In genomic region chr17:67717624-67718324, GRCh38 we compare ENCODE assay signal across 8 cellular contexts. TPM values are rescaled to one million over a fixed set of nuclear protein-coding genes. Genes with fewer than 3 reads are reported as not detected.
DNase-seq lines count a peak whose midpoint lies in the region; ATAC-seq and TF ChIP-seq lines count a peak whose summit lies in the region.

Gene NOL11, plus strand, starts transcription at chr17:67717936. Its CDS starts 12 bp downstream, at chr17:67717948.

- no peaks in the 10 kb centered on the region for H3K9me2 ChIP-seq in MM.1S (replicated peaks; ENCODE audit: insufficient read depth, low read length)

- H3K27me3 Mint-ChIP-seq in nephron progenitor cell (ENCODE audit: low read depth, poor library complexity): peaks cover 4% of the 10 kb centered on the region
- H3K27me3 Mint-ChIP-seq in stimulated activated naive CD8-positive, alpha-beta T cell treated with anti-CD3 and anti-CD28 coated beads, Interleukin-15, amount 100 ng/mL, for 72 hours: no peaks in the 10 kb centered on the region

- H3K27ac ChIP-seq in MM.1S (ENCODE audit: low read length): peak within 1 kb of the TSS; percentile 78

- peaks cover 43% of the 10 kb centered on the region for H3K79me2 ChIP-seq in MM.1S (ENCODE audit: low read length)

- peaks cover 14% of the 10 kb centered on the region for H3K9me3 Mint-ChIP-seq in nephron progenitor cell
- H3K9me3 Mint-ChIP-seq in stimulated activated naive CD8-positive, alpha-beta T cell treated with anti-CD3 and anti-CD28 coated beads, Interleukin-15, amount 100 ng/mL, for 72 hours: no peaks in the 10 kb centered on the region

- H3K4me1 Mint-ChIP-seq in nephron progenitor cell: peaks cover 35% of the 10 kb centered on the region
- peaks cover 22% of the 10 kb centered on the region for H3K4me1 Mint-ChIP-seq in stimulated activated naive CD8-positive, alpha-beta T cell treated with anti-CD3 and anti-CD28 coated beads, Interleukin-15, amount 100 ng/mL, for 72 hours

- H3K27me3 ChIP-seq in MM.1S (replicated peaks; ENCODE audit: insufficient read depth, low read length): no peaks in the 10 kb centered on the region

- peak within 1 kb of the TSS; percentile 91 for H3K4me2 ChIP-seq in MM.1S (ENCODE audit: low read depth, low read length)

- H3K27ac Mint-ChIP-seq in nephron progenitor cell: peak within 1 kb of the TSS; percentile 100
- H3K27ac Mint-ChIP-seq in stimulated activated naive CD8-positive, alpha-beta T cell treated with anti-CD3 and anti-CD28 coated beads, Interleukin-15, amount 100 ng/mL, for 72 hours: peak within 1 kb of the TSS; percentile 99

- TF ChIP-seq CTCF in MM.1S (IDR thresholded peaks at IDR 0.05; ENCODE audit: low read length): peak; percentile 90
- TF ChIP-seq CTCF in fibroblast of the aortic adventitia (IDR thresholded peaks at IDR 0.05; ENCODE audit: insufficient read depth, low read length): peak; percentile 93
- TF ChIP-seq CTCF in nephron progenitor cell (IDR thresholded peaks at IDR 0.05): peak; percentile 81

- DNase-seq in GF-D8 (lab: John Stamatoyannopoulos, UW): peak; percentile 94
- peak; percentile 97 for DNase-seq in HCEC 1CT
- DNase-seq in MM.1S: peak; percentile 99
- peak; percentile 95 for DNase-seq in SIG-M5 (lab: John Stamatoyannopoulos, UW)
- DNase-seq in activated gamma-delta T cell (lab: John Stamatoyannopoulos, UW): peak; percentile 98
- peak; percentile 99 for DNase-seq in fibroblast of the aortic adventitia (ENCODE audit: low read depth)
- peak; percentile 99 for DNase-seq in nephron progenitor cell
- peak; percentile 100 for DNase-seq in stimulated activated naive CD8-positive, alpha-beta T cell treated with anti-CD3 and anti-CD28 coated beads, Interleukin-15, amount 100 ng/mL, for 72 hours

- peaks cover 26% of the 10 kb centered on the region for H3K36me3 Mint-ChIP-seq in nephron progenitor cell (ENCODE audit: low read depth)

- peak; percentile 99 for ATAC-seq in stimulated activated naive CD8-positive, alpha-beta T cell treated with anti-CD3 and anti-CD28 coated beads, Interleukin-15, amount 100 ng/mL, for 72 hours

- H3K36me3 ChIP-seq in MM.1S (replicated peaks; ENCODE audit: insufficient read depth, low read length): peaks cover 19% of the 10 kb centered on the region

- H4K20me1 ChIP-seq in MM.1S (ENCODE audit: insufficient read depth, low read length): no peaks in the 10 kb centered on the region

- no peaks in the 10 kb centered on the region; the same call in 1 of the 2 replicates for H3K4me1 ChIP-seq in MM.1S (ENCODE audit: low read length)

- peak within 1 kb of the TSS; percentile 99 for H3K9ac ChIP-seq in MM.1S (ENCODE audit: low read length)

- peak within 1 kb of the TSS; percentile 99 for H3K4me3 Mint-ChIP-seq in nephron progenitor cell
- peak within 1 kb of the TSS; percentile 93 to 96 for H3K4me3 Mint-ChIP-seq in stimulated activated naive CD8-positive, alpha-beta T cell treated with anti-CD3 and anti-CD28 coated beads, Interleukin-15, amount 100 ng/mL, for 72 hours

- H3K9me3 ChIP-seq in MM.1S (replicated peaks; ENCODE audit: insufficient read depth, low read length): no peaks in the 10 kb centered on the region

- peaks cover 5% of the 10 kb centered on the region; the same call in 1 of the 2 replicates for H3F3A ChIP-seq in MM.1S (ENCODE audit: insufficient read depth, low read length)

- H2AFZ ChIP-seq in MM.1S (ENCODE audit: low read length): peak within 1 kb of the TSS; percentile 99

- H3K4me3 ChIP-seq in MM.1S (ENCODE audit: low read length) (peak within 1 kb of the TSS; percentile 100), fibroblast of the aortic adventitia (ENCODE audit: low read depth, low read length) (peak within 1 kb of the TSS; percentile 83)

RNA-seq across cellular contexts. Expression of gene NOL11, which starts in this region (rescaled TPM):
- 39.7 and 45.8 TPM in 2 replicates for total RNA-seq in fibroblast of the aortic adventitia (ENCODE audit: low replicate concordance)

Comparison
In these comparisons a context has a peak if more than half of its experiments do, and no peak if none do; other contexts are left out.
1. Peak in every context shown above with its lines: DNase-seq, ATAC-seq, H3K4me3 ChIP-seq and H3K27ac ChIP-seq.